In the genomic region with DNA sequence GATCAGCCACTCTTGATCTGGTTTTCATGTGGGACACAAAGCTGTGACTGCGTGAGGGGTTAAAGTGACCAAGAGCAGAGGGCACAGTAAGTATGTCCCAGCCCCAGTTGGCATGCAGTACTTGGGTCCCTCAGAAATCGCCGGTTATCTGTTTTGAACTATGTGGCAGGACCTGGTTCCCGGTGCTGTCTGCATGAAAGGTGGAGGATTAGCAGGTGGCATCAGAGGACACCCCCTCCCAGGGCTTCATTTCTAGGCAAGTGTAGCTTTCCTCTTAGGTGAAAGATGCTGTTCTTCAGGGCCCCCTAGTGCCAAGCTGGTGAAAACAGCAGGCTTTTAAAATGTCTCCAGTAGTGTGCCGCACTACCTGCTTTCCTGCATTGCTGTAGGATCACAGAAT, we compare ENCODE assay signal across 8 cellular contexts. TPM values are rescaled to one million over a fixed set of nuclear protein-coding genes. Genes with fewer than 3 reads are reported as not detected.
A peak's percentile ranks its signal among the peaks of the same experiment; 100 is the strongest.
DNase-seq lines count a peak whose midpoint lies in the region; ATAC-seq, FAIRE-seq and TF ChIP-seq lines count a peak whose summit lies in the region.

No MANE protein-coding gene starts in this region.

- no peaks in the 10 kb centered on the region for H3K36me3 ChIP-seq in A673 (ENCODE audit: insufficient read depth, low read length, poor library complexity, severe bottlenecking)
- no peaks in the 10 kb centered on the region for H3K36me3 ChIP-seq in ovary

- 51 to 85% (median 52%) methylated on average over 5 of the region's 5 CpGs for WGBS in ovary, 3 donors

- TF ChIP-seq EP300 in ovary (IDR thresholded peaks at IDR 0.05): no peak

- TF ChIP-seq POLR2A in ovary (IDR thresholded peaks at IDR 0.05): no peak

- DNase-seq in A673 (ENCODE audit: low spot score) (peak; percentile 68), GM18507 (ENCODE audit: extremely low spot score, insufficient read length, low read depth) (peak; percentile 50), HuH-7 (ENCODE audit: low spot score) (peak; percentile 53), OCI-M1 (lab: John Stamatoyannopoulos, UW) (peak; percentile 54), germinal center (ENCODE audit: low spot score) (peak; percentile 63), ovary (peak; percentile 33 to 45 (median 39))
- DNase-seq in activated effector memory CD4-positive, alpha-beta T cell treated with Interleukin-2 at 50 U/mL for 16 hours: peak; percentile 53

- CTCF ChIA-PET in A673 (lab: Charles Lee): interaction anchor here (0.7 to 1.6 kb wide), 6 partner anchors 9 to 141 kb away, joined by 3 to 9 read pairs (median 5); a partner anchor contains a TSS

- FAIRE-seq in GM18507 (lab: Jason Lieb, UNC): peak; percentile 73

- H3K4me3 ChIP-seq in A673 (ENCODE audit: low read depth, low read length, poor library complexity, severe bottlenecking) (no peak overlapping the region), ovary (no peak overlapping the region)

- intact Hi-C loops in A673 (cut with micrococcal nuclease; ENCODE audit: unreplicated experiment) (loop anchor here (1.0 kb wide), 2 partner anchors 83 to 141 kb away; a partner anchor contains a TSS), ovary (cut with DNase I) (loop anchor here in 2 of 4 donors (5.0 to 10.0 kb wide), 2 partner anchors 80 to 82 kb away; a partner anchor contains a TSS)

- TF ChIP-seq CTCF in A673 (conservative IDR thresholded peaks at IDR 0.05; ENCODE audit: low read depth, low read length) (peak; percentile 76), ovary (IDR thresholded peaks at IDR 0.05) (peak in 2 of 3 donors; percentile 8 to 15)

- H3K4me1 ChIP-seq in A673 (ENCODE audit: insufficient read depth, low read length, poor library complexity, severe bottlenecking): peaks cover 4% of the 10 kb centered on the region
- H3K4me1 ChIP-seq in ovary (ENCODE audit: insufficient read depth): no peaks in the 10 kb centered on the region

- no TSS peak for BruUV-seq in A673 (replicated peaks; lab: Mats Ljungman, UMichigan)

- no peak for ATAC-seq in GM21526 (IDR thresholded peaks at IDR 0.05; ENCODE audit: low FRiP score, unreplicated experiment)

- H3K27me3 ChIP-seq in A673 (replicated peaks; ENCODE audit: insufficient read depth, low read depth, low read length, poor library complexity): no peaks in the 10 kb centered on the region
- no peaks in the 10 kb centered on the region for H3K27me3 ChIP-seq in ovary

- POLR2A ChIA-PET in A673 (lab: Charles Lee; ENCODE audit: low non-redundant PET): interaction anchor here (0.5 to 0.6 kb wide), 2 partner anchors 44 to 84 kb away, joined by 3 to 4 read pairs; no protein-coding TSS in a partner anchor

- no peaks in the 10 kb centered on the region for H3K9me3 ChIP-seq in A673 (ENCODE audit: low read depth, low read length, poor library complexity, severe bottlenecking)
- no peaks in the 10 kb centered on the region for H3K9me3 ChIP-seq in ovary

- H3K27ac ChIP-seq in A673 (ENCODE audit: low read depth, low read length, poor library complexity, severe bottlenecking) (no peak overlapping the region), ovary (no peak overlapping the region)

RNA-seq across cellular contexts. Expression of a gene that starts 57.1 kb away (rescaled TPM):
- total RNA-seq in A673 (2021) (10.4 and 10.9 TPM in 2 replicates), ovary (10 to 100 TPM in 6 of 7 donors, 1 to 10 TPM in 1; 9.5 to 15.6 (median 12.1) TPM)
- polyA plus RNA-seq in ovary: 10 to 100 TPM; 10.4 to 22.5 TPM
